8 cellular contexts compared by ENCODE assay signal in genomic region chr17:63549946-63550815, GRCh38. TPM values are rescaled to one million over a fixed set of nuclear protein-coding genes. Genes with fewer than 3 reads are reported as not detected.
DNase-seq lines count a peak whose midpoint lies in the region; ATAC-seq and TF ChIP-seq lines count a peak whose summit lies in the region.

DCAF7 (plus strand) TSS chr17:63550477; CDS start chr17:63550678, 201 bp downstream.

- DNase-seq in AML-193 (lab: John Stamatoyannopoulos, UW) (peak; percentile 100), NCI-H510A treated with DMSO at 0.1 percent for 48 hours (lab: John Stamatoyannopoulos, UW) (peak; percentile 100), chondrocyte (ENCODE audit: low spot score) (peak; percentile 99), kidney epithelial cell (ENCODE audit: low read depth) (peak; percentile 98)
- peak; percentile 100 for DNase-seq in activated CD4-positive, alpha-beta T cell treated with anti-CD3 and anti-CD28 coated beads for 24 hours (ENCODE audit: low read depth in 2 of 2)
- DNase-seq in stimulated activated CD4-positive, alpha-beta T cell treated with anti-CD3 and anti-CD28 coated beads, Interleukin-15, amount 100 ng/mL, for 48 hours (ENCODE audit: low read depth in 2 of 2): peak; percentile 99 to 100

- H3K4me3 ChIP-seq in kidney epithelial cell (ENCODE audit: low read depth, low read length): peak within 1 kb of the TSS; percentile 82

- H3K36me3 Mint-ChIP-seq in chondrocyte (ENCODE audit: low read depth): no peaks in the 10 kb centered on the region

- H3K27me3 ChIP-seq in kidney epithelial cell (ENCODE audit: control insufficient read depth, insufficient read depth, low read length): no peaks in the 10 kb centered on the region

- peaks cover 36% of the 10 kb centered on the region for H3K4me1 Mint-ChIP-seq in chondrocyte (ENCODE audit: low read depth)

- H3K36me3 ChIP-seq in kidney epithelial cell (ENCODE audit: control insufficient read depth, insufficient read depth, low read length): no peaks in the 10 kb centered on the region

- peak; percentile 88 for TF ChIP-seq POLR2A in GM19193 (IDR thresholded peaks at IDR 0.05; ENCODE audit: extremely low read depth, insufficient read depth, insufficient read length)

- peak within 1 kb of the TSS; percentile 97 for H3K27ac Mint-ChIP-seq in chondrocyte (ENCODE audit: unreplicated experiment)

- H3K27me3 Mint-ChIP-seq in chondrocyte (ENCODE audit: low read depth): no peaks in the 10 kb centered on the region

- no peaks in the 10 kb centered on the region for H3K9me3 Mint-ChIP-seq in chondrocyte (ENCODE audit: low read depth)

- TF ChIP-seq CTCF in chondrocyte (IDR thresholded peaks at IDR 0.05): peak; percentile 28
- no peak for TF ChIP-seq CTCF in kidney epithelial cell (IDR thresholded peaks at IDR 0.05; ENCODE audit: insufficient read depth, low read length, poor library complexity, severe bottlenecking)

- peak within 1 kb of the TSS; percentile 95 for H3K4me3 Mint-ChIP-seq in chondrocyte (ENCODE audit: unreplicated experiment)

- peak; percentile 94 for ATAC-seq in HG03439 (IDR thresholded peaks at IDR 0.05; ENCODE audit: unreplicated experiment)

RNA-seq across cellular contexts. Expression of gene DCAF7, which starts in this region (rescaled TPM):
- total RNA-seq in chondrocyte: 66.2 to 70.4 TPM (median 69.3 TPM) in 3 replicates
- 47.0 and 49.4 TPM in 2 replicates for total RNA-seq in kidney epithelial cell

Comparison
In these comparisons a context has a peak if more than half of its experiments do, and no peak if none do; other contexts are left out.
1. Peak in every context shown above with its lines: DNase-seq, ATAC-seq and H3K4me3 ChIP-seq.